Comparison of ENCODE assay signal across 9 cellular contexts in the genomic region with DNA sequence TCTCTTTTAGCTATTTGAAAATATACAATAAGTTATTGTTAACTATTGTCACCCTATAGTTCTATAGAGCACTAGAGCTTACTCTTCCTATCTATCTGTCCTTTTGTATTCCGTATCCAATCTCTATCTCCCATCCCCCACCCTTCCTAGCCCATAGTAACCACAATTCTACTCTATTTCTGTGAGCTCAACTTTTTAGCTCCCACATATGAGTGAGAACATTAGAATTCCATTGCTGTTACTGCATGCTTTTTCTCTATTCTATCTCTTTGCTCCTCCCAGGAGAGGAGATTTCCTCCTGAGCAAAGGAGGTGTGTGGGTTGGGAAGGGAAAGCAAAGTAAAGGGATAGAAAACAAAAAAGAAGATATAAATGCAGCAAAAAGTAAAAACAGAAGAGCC.
DNase-seq lines count a peak whose midpoint lies in the region; TF ChIP-seq lines count a peak whose summit lies in the region.
"Had no signal": no experiment of that assay in that cellular context is flagged by ENCODE, and none has a peak within 500 bp of the region (broad histone marks: within the 10 kb centered on the region; RNA-seq: fewer than 3 reads in every experiment).

No MANE protein-coding gene starts in this region.

- H3K9ac ChIP-seq in adipocyte (ENCODE audit: low read length) = peak overlapping the region; percentile 70
- no peak overlapping the region for H3K9ac ChIP-seq in smooth muscle cell (ENCODE audit: low read depth)
- H3K9ac ChIP-seq: KMS-11 had no signal

- H3K27me3 ChIP-seq in adipocyte (replicated peaks; ENCODE audit: control insufficient read depth, insufficient read depth, low read length) (no peaks in the 10 kb centered on the region), smooth muscle cell (ENCODE audit: low read depth) (no peaks in the 10 kb centered on the region)

- DNase-seq in HT1080 (ENCODE audit: low read depth) (peak; percentile 54), adipocyte (ENCODE audit: low read depth) (peak; percentile 30), glomerular visceral epithelial cell (ENCODE audit: extremely low spot score) (peak; percentile 41), smooth muscle cell (lab: John Stamatoyannopoulos, UW; ENCODE audit: unreplicated experiment) (no peak), HUDEP-2 (lab: John Stamatoyannopoulos, UW; ENCODE audit: unreplicated experiment in 76 of 76) (no peak), CD1c-positive myeloid dendritic cell (ENCODE audit: extremely low spot score) (no peak), GM20000 (ENCODE audit: low spot score) (no peak), NCI-H1048 (lab: John Stamatoyannopoulos, UW) (no peak)

- H2AFZ ChIP-seq in smooth muscle cell (ENCODE audit: low read depth) = peak overlapping the region; percentile 64

- peaks cover 27% of the 10 kb centered on the region for H3K4me1 ChIP-seq in adipocyte (ENCODE audit: control insufficient read depth, insufficient read depth, low read length)
- peaks cover 21% of the 10 kb centered on the region for H3K4me1 ChIP-seq in smooth muscle cell (ENCODE audit: low read depth)

- H3F3A ChIP-seq in smooth muscle cell (ENCODE audit: low read depth) = peaks cover 15% of the 10 kb centered on the region

- H4K20me1 ChIP-seq in smooth muscle cell (ENCODE audit: low read depth) = no peaks in the 10 kb centered on the region

- H3K4me3 ChIP-seq in adipocyte (ENCODE audit: low read length) = peak overlapping the region; percentile 69
- no peak overlapping the region for H3K4me3 ChIP-seq in smooth muscle cell

- H3K79me2 ChIP-seq in smooth muscle cell (ENCODE audit: low read depth) = no peaks in the 10 kb centered on the region

- peak overlapping the region; percentile 79 for H3K4me2 ChIP-seq in smooth muscle cell
- H3K4me2 ChIP-seq: KMS-11 had no signal

- 31% methylated on average over 1 of the region's 1 CpG for WGBS in smooth muscle cell (ENCODE audit: low lambda C conversion rate)

- no peak for TF ChIP-seq CTCF in smooth muscle cell (IDR thresholded peaks at IDR 0.05; ENCODE audit: borderline replicate concordance, insufficient read depth, poor library complexity, severe bottlenecking)
- no peak for TF ChIP-seq CTCF in GM20000 (IDR thresholded peaks at IDR 0.05; ENCODE audit: extremely low read depth, missing control alignments)

- no peaks in the 10 kb centered on the region for H3K9me3 ChIP-seq in adipocyte (ENCODE audit: control insufficient read depth, low read length)
- no peaks in the 10 kb centered on the region for H3K9me3 ChIP-seq in smooth muscle cell (replicated peaks; ENCODE audit: low read depth)

- peak overlapping the region; percentile 73 for H3K27ac ChIP-seq in smooth muscle cell (ENCODE audit: low read depth)
- H3K27ac ChIP-seq: KMS-11 had no signal

- H3K36me3 ChIP-seq in adipocyte (ENCODE audit: control insufficient read depth, insufficient read depth, low read length, severe bottlenecking) (no peaks in the 10 kb centered on the region), smooth muscle cell (ENCODE audit: low read depth) (no peaks in the 10 kb centered on the region)

Comparison
In these comparisons a context has a peak if more than half of its experiments do, and no peak if none do; other contexts are left out.
1. DNase-seq: peak in HT1080 (single experiment), adipocyte (single experiment) and glomerular visceral epithelial cell (single experiment); none in smooth muscle cell (single experiment), HUDEP-2 (0 of 76), CD1c-positive myeloid dendritic cell (single experiment), GM20000 (single experiment) and NCI-H1048 (single experiment).